ENCODE assay signal across 27 cellular contexts in the genomic region with DNA sequence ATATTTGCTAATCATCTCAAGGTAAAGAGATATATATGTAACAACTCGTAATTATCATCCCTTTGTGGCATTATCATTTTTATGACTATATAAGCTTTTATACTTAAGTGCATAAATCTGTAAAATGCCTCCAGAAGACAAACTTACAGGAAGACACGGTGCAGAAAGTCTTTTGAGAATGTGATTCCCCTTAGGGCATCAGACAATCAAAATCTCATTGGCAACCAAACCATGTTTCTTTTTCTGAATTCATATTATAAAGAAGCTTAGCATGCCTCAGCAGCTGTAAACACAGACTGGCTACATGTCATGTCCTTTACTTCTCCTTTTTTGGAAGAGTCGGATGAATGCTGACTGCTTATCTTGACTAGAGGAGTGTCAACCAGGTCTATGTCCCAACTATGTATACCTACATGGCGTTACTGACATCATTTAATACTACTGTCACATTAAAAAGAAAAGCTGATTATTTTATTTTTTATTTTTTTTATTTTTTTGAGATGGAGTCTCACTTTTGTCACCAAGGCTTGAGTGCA.
"Had no signal": no experiment of that assay in that cellular context is flagged by ENCODE, and none has a peak within 500 bp of the region (broad histone marks: within the 10 kb centered on the region; RNA-seq: fewer than 3 reads in every experiment).

No MANE protein-coding gene starts in this region.

- H3K36me3 ChIP-seq: gastrocnemius medialis, WERI-Rb-1 had no signal

- H3K4me1 ChIP-seq: right lobe of liver had no signal

- ATAC-seq: activated CD4-positive, CD25-positive, alpha-beta regulatory T cell treated with anti-CD3 and anti-CD28 coated beads, Interleukin-2, amount 50 U/mL, for 24 hours; effector memory CD8-positive, alpha-beta T cell; gastrocnemius medialis; natural killer cell treated with Interleukin-12 subunit alpha and Interleukin-12 subunit beta and Interleukin-15 and Interleukin-18, amount 100 ng/mL, for 72 hours had no signal

- H3K27me3 ChIP-seq: brain microvascular endothelial cell, gastrocnemius medialis, hepatocyte, right lobe of liver had no signal

- DNase-seq: activated CD4-positive, alpha-beta T cell treated with anti-CD3 and anti-CD28 coated beads for 48 hours; activated CD4-positive, alpha-beta T cell treated with anti-CD3 and anti-CD28 coated beads, Interleukin-2, amount 50 U/mL, for 48 hours; activated CD8-positive, alpha-beta memory T cell treated with anti-CD3 and anti-CD28 coated beads, Interleukin-2, amount 50 U/mL, for 4 hours; activated gamma-delta T cell; activated naive CD4-positive, alpha-beta T cell treated with anti-CD3 and anti-CD28 coated beads, Interleukin-2, amount 10 ng/mL, durations not matched to agents 7 days and 5 days; activated naive CD8-positive, alpha-beta T cell treated with anti-CD3 and anti-CD28 coated beads, Interleukin-2, amount 10 ng/mL, durations not matched to agents 7 days and 5 days; activated T-cell treated with anti-CD3 and anti-CD28 coated beads, Interleukin-2, amount 50 U/mL, for 24 hours; amniotic stem cell; brain microvascular endothelial cell; caudate nucleus; cortex of kidney; effector memory CD8-positive, alpha-beta T cell; erythroblast; gastrocnemius medialis; glutamatergic neuron; islet precursor cell; midbrain; posterior cingulate gyrus; right lobe of liver; stimulated activated CD4-positive, alpha-beta T cell treated with anti-CD3 and anti-CD28 coated beads, Interleukin-2, amount 100 ng/mL, for 48 hours; stimulated activated naive CD4-positive, alpha-beta T cell treated with Interleukin-2 at 50 U/mL for 16 hours; T1000; WERI-Rb-1 had no signal

- H3K9me3 ChIP-seq: gastrocnemius medialis, right lobe of liver, thoracic aorta had no signal

- H3K4me3 ChIP-seq: gastrocnemius medialis, hepatocyte, right lobe of liver, thoracic aorta had no signal

- H3K27ac ChIP-seq: brain microvascular endothelial cell, gastrocnemius medialis, hepatocyte, right lobe of liver, WERI-Rb-1 had no signal
